26 cellular contexts compared by ENCODE assay signal in genomic region chr11:130391692-130392091, GRCh38. TPM values are rescaled to one million over a fixed set of nuclear protein-coding genes. Genes with fewer than 3 reads are reported as not detected.
"Had no signal": no experiment of that assay in that cellular context is flagged by ENCODE, and none has a peak within 500 bp of the region (broad histone marks: within the 10 kb centered on the region; RNA-seq: fewer than 3 reads in every experiment).

No MANE protein-coding gene starts in this region.

- H3K27me3 Mint-ChIP-seq: activated naive CD8-positive, alpha-beta T cell treated with anti-CD3 and anti-CD28 coated beads for 36 hours had no signal

- H3K4me2 ChIP-seq: hepatocyte had no signal

- H3K9me3 ChIP-seq: breast epithelium, colonic mucosa, left ventricle myocardium inferior, thoracic aorta, upper lobe of left lung had no signal

- H3K4me3 Mint-ChIP-seq: activated naive CD8-positive, alpha-beta T cell treated with anti-CD3 and anti-CD28 coated beads for 36 hours; activated T-cell treated with anti-CD3 and anti-CD28 coated beads, Interleukin-2, amount 50 U/mL, for 4 hours; stimulated activated naive B cell treated with anti-CD40 and anti-IgM and Interleukin-4, amounts not matched to agents 10 μg/mL and 1 μg/mL and 100 μg/mL, for 72 hours; T-helper 17 cell had no signal

- H3K36me3 ChIP-seq: breast epithelium, colonic mucosa, left ventricle myocardium inferior, thoracic aorta, upper lobe of left lung had no signal

- H3K9me3 Mint-ChIP-seq: activated naive CD8-positive, alpha-beta T cell treated with anti-CD3 and anti-CD28 coated beads for 36 hours; activated T-cell treated with anti-CD3 and anti-CD28 coated beads, Interleukin-2, amount 50 U/mL, for 4 hours; activated T-helper 2 cell treated with anti-CD3 and anti-CD28 coated beads, Interferon-gamma antibody, Interleukin-2, Interleukin-4, amounts not matched to agents 10 μg/mL and 5 μg/mL and 100 μg/mL, durations not matched to agents 14 hours and 24 hours and 36 hours; immature natural killer cell; stimulated activated naive B cell treated with anti-CD40 and anti-IgM and Interleukin-4, amounts not matched to agents 10 μg/mL and 1 μg/mL and 100 μg/mL, for 72 hours had no signal

- H3K36me3 Mint-ChIP-seq: activated naive CD8-positive, alpha-beta T cell treated with anti-CD3 and anti-CD28 coated beads for 36 hours; stimulated activated naive B cell treated with anti-CD40 and anti-IgM and Interleukin-4, amounts not matched to agents 10 μg/mL and 1 μg/mL and 100 μg/mL, for 72 hours had no signal

- H2AFZ ChIP-seq: hepatocyte had no signal

- H3K27ac Mint-ChIP-seq: activated naive CD8-positive, alpha-beta T cell treated with anti-CD3 and anti-CD28 coated beads for 36 hours; activated T-helper 2 cell treated with anti-CD3 and anti-CD28 coated beads, Interferon-gamma antibody, Interleukin-2, Interleukin-4, amounts not matched to agents 10 μg/mL and 5 μg/mL and 100 μg/mL, durations not matched to agents 14 hours and 24 hours and 36 hours; stimulated activated naive B cell treated with anti-CD40 and anti-IgM and Interleukin-4, amounts not matched to agents 10 μg/mL and 1 μg/mL and 100 μg/mL, for 72 hours; T-helper 17 cell had no signal

- H3K79me2 ChIP-seq: hepatocyte had no signal

- ATAC-seq: activated T-cell treated with anti-CD3 and anti-CD28 coated beads, Interleukin-2, amount 50 U/mL, for 4 hours; stimulated activated naive B cell treated with anti-CD40 and anti-IgM and Interleukin-4, amounts not matched to agents 10 μg/mL and 1 μg/mL and 100 μg/mL, for 72 hours; T-helper 17 cell had no signal

- DNase-seq: activated CD4-positive, alpha-beta T cell treated with anti-CD3 and anti-CD28 coated beads for 4 hours; activated CD4-positive, alpha-beta T cell treated with anti-CD3 and anti-CD28 coated beads, Interleukin-2, amount 50 U/mL, for 48 hours; activated CD4-positive, CD25-positive, alpha-beta regulatory T cell; activated CD8-positive, alpha-beta memory T cell treated with anti-CD3 and anti-CD28 coated beads, Interleukin-2, amount 50 U/mL, for 48 hours; activated naive CD4-positive, alpha-beta T cell; activated naive CD8-positive, alpha-beta T cell treated with anti-CD3 and anti-CD28 coated beads for 36 hours; activated T-cell treated with anti-CD3 and anti-CD28 coated beads, Interleukin-2, amount 50 U/mL, for 4 hours; colonic mucosa; foreskin melanocyte; glutamatergic neuron; immature natural killer cell; left ventricle myocardium inferior; midbrain; retina; stimulated activated CD4-positive, alpha-beta T cell treated with anti-CD3 and anti-CD28 coated beads, Interleukin-2, amount 100 ng/mL, for 48 hours; stimulated activated CD8-positive, alpha-beta memory T cell treated with anti-CD3 and anti-CD28 coated beads, Interleukin-4, amount 100 ng/mL, for 48 hours; stimulated activated naive B cell treated with anti-CD40 and anti-IgM and Interleukin-4, amounts not matched to agents 10 μg/mL and 1 μg/mL and 100 μg/mL, for 72 hours; SW 1271; T-helper 17 cell; upper lobe of left lung had no signal

- H3K4me1 ChIP-seq: breast epithelium had no signal

- H3K4me3 ChIP-seq: breast epithelium, colonic mucosa, hepatocyte, left ventricle myocardium inferior, thoracic aorta, upper lobe of left lung had no signal

- H3K27ac ChIP-seq: breast epithelium, colonic mucosa, hepatocyte, left ventricle myocardium inferior, thoracic aorta, upper lobe of left lung had no signal

- H3K27me3 ChIP-seq: breast epithelium, colonic mucosa, upper lobe of left lung had no signal

RNA-seq across cellular contexts. Expression of gene ADAMTS8, which starts 36.7 kb away (rescaled TPM):
- total RNA-seq: activated CD8-positive, alpha-beta memory T cell treated with anti-CD3 and anti-CD28 coated beads for 36 hours; activated naive CD8-positive, alpha-beta T cell treated with anti-CD3 and anti-CD28 coated beads for 36 hours; activated T-helper 2 cell treated with anti-CD3 and anti-CD28 coated beads, Interferon-gamma antibody, Interleukin-2, Interleukin-4, amounts not matched to agents 10 μg/mL and 5 μg/mL and 100 μg/mL, durations not matched to agents 14 hours and 24 hours and 36 hours; lung microvascular endothelial cell; T-helper 17 cell had no signal

RNA-seq across cellular contexts. Expression of gene ADAMTS15, which starts 56.8 kb away (rescaled TPM):
- total RNA-seq: activated CD8-positive, alpha-beta memory T cell treated with anti-CD3 and anti-CD28 coated beads for 36 hours; activated naive CD8-positive, alpha-beta T cell treated with anti-CD3 and anti-CD28 coated beads for 36 hours; activated T-cell treated with anti-CD3 and anti-CD28 coated beads, Interleukin-2, amount 50 U/mL, for 4 hours; activated T-helper 2 cell treated with anti-CD3 and anti-CD28 coated beads, Interferon-gamma antibody, Interleukin-2, Interleukin-4, amounts not matched to agents 10 μg/mL and 5 μg/mL and 100 μg/mL, durations not matched to agents 14 hours and 24 hours and 36 hours; T-helper 17 cell had no signal
- polyA plus RNA-seq: immature natural killer cell had no signal
